Comparison of ENCODE assay signal across 26 cellular contexts in genomic region chr7:40859965-40860543, GRCh38.
DNase-seq lines count a peak whose midpoint lies in the region; ATAC-seq, FAIRE-seq and TF ChIP-seq lines count a peak whose summit lies in the region.
"Had no signal": no experiment of that assay in that cellular context is flagged by ENCODE, and none has a peak within 500 bp of the region (broad histone marks: within the 10 kb centered on the region; RNA-seq: fewer than 3 reads in every experiment).

No MANE protein-coding gene starts in this region.

- H3K36me3 ChIP-seq in heart left ventricle (no peaks in the 10 kb centered on the region), bronchial epithelial cell (ENCODE audit: control insufficient read depth, insufficient read depth, low read length) (no peaks in the 10 kb centered on the region)
- H3K36me3 ChIP-seq: BLaER1, MG63, SJCRH30 had no signal

- no peak overlapping the region for H3K4me3 ChIP-seq in heart left ventricle
- H3K4me3 ChIP-seq in bronchial epithelial cell (ENCODE audit: low read depth, low read length): no peak overlapping the region
- H3K4me3 ChIP-seq: BLaER1, GM23248, MG63, PC-9, SJCRH30 had no signal

- no peak for TF ChIP-seq CTCF in heart left ventricle (IDR thresholded peaks at IDR 0.05)
- TF ChIP-seq CTCF in bronchial epithelial cell (IDR thresholded peaks at IDR 0.05; ENCODE audit: insufficient read depth, low read length, severe bottlenecking): no peak

- H3K9me3 ChIP-seq in heart left ventricle: no peaks in the 10 kb centered on the region
- H3K9me3 ChIP-seq: BLaER1, MG63, SJCRH30 had no signal

- no peak overlapping the region for H3K27ac ChIP-seq in heart left ventricle
- H3K27ac ChIP-seq: BLaER1, GM23248, PC-9, SJCRH30 had no signal

- H3K4me1 ChIP-seq in heart left ventricle: no peaks in the 10 kb centered on the region
- H3K4me1 ChIP-seq: BLaER1, SJCRH30 had no signal

- 63 to 72% (median 67%) methylated on average over 14 to 15 of the region's 15 CpGs for WGBS in heart left ventricle, 4 donors

- no peak for TF ChIP-seq POLR2A in heart left ventricle (IDR thresholded peaks at IDR 0.05)

- intact Hi-C loops in heart left ventricle (cut with DNase I): no loop called here
- intact Hi-C loops in Right ventricle myocardium superior (cut with DNase I): no loop called here
- intact Hi-C loops in left cardiac atrium (cut with DNase I): no loop called here

- H3K27me3 ChIP-seq in heart left ventricle (no peaks in the 10 kb centered on the region), bronchial epithelial cell (ENCODE audit: control insufficient read depth, insufficient read depth, low read length) (no peaks in the 10 kb centered on the region)
- H3K27me3 ChIP-seq: BLaER1, MG63, SJCRH30 had no signal

- ATAC-seq in heart left ventricle (peak in 3 of 4 donors; percentile 28 to 87 (median 71)), Right ventricle myocardium superior (ENCODE audit: poor library complexity) (no peak), left cardiac atrium (peak in 1 of 2 donors; percentile 87)
- ATAC-seq: SK-N-SH treated with all-trans-retinoic acid at 6 μM for 48 hours had no signal

- FAIRE-seq in bronchial epithelial cell (lab: Jason Lieb, UNC) (no peak), urothelium cell line (lab: Jason Lieb, UNC) (peak; percentile 5)
- FAIRE-seq: HTR-8/SVneo had no signal

- DNase-seq in heart left ventricle (no peak), Right ventricle myocardium superior (no peak), bronchial epithelial cell (ENCODE audit: low read depth) (peak; percentile 81), left cardiac atrium (peak; percentile 78), urothelium cell line (ENCODE audit: low spot score) (no peak), SIG-M5 treated with dmso at 0.1 percent for 504 hours (lab: John Stamatoyannopoulos, UW; ENCODE audit: unreplicated experiment) (no peak), HCEC 1CT (no peak), anterior cingulate cortex (lab: John Stamatoyannopoulos, UW) (no peak)
- DNase-seq: CD4-positive, CD25-positive, alpha-beta regulatory T cell; GM23248; H7; KBM-7; MG63; NCI-H1105 treated with DMSO at 0.1 percent for 48 hours; NCI-H146; NCI-H1930; NCI-H2107; NCI-H446; NCI-H524 treated with DMSO at 0.1 percent for 48 hours; NCI-H82; NK-92 treated with Interleukin-12 subunit alpha and Interleukin-12 subunit beta, amount 100 ng/mL, for 24 hours; PC-9; SJCRH30 had no signal

Comparison
In these comparisons a context has a peak if more than half of its experiments do, and no peak if none do; other contexts are left out.
1. DNase-seq: peak in bronchial epithelial cell (single experiment) and left cardiac atrium (single experiment); none in heart left ventricle (0 of 5), Right ventricle myocardium superior (single experiment), urothelium cell line (single experiment), SIG-M5 treated with dmso at 0.1 percent for 504 hours (single experiment), HCEC 1CT (single experiment) and anterior cingulate cortex (0 of 58).